ENCODE assay signal across 29 cellular contexts in genomic region chr3:171840831-171841619, GRCh38. TPM values are rescaled to one million over a fixed set of nuclear protein-coding genes. Genes with fewer than 3 reads are reported as not detected.
DNase-seq lines count a peak whose midpoint lies in the region; ATAC-seq and TF ChIP-seq lines count a peak whose summit lies in the region.
"Had no signal": no experiment of that assay in that cellular context is flagged by ENCODE, and none has a peak within 500 bp of the region (broad histone marks: within the 10 kb centered on the region; RNA-seq: fewer than 3 reads in every experiment).

No MANE protein-coding gene starts in this region.

- H4K5ac ChIP-seq in IMR-90 (ENCODE audit: low read depth, low read length) = peak overlapping the region; percentile 72; the same call in 1 of the 2 replicates

- peak overlapping the region; percentile 80 for H3K14ac ChIP-seq in IMR-90 (replicated peaks; ENCODE audit: low read depth, low read length)

- H2BK20ac ChIP-seq in IMR-90 (ENCODE audit: low read depth, low read length) = 0 out of 2 replicates have a peak overlapping the region, but pooled peaks have one; percentile 39

- H2BK120ac ChIP-seq in IMR-90 (ENCODE audit: low read depth, low read length) = peak overlapping the region; percentile 65; the same call in 1 of the 2 replicates

- H3K36me3 ChIP-seq in IMR-90 (ENCODE audit: control insufficient read depth, insufficient read depth, low read length) (no peaks in the 10 kb centered on the region), liver (ENCODE audit: control insufficient read depth in 4 of 4, insufficient read depth in 3 of 4, low read depth in 1 of 4, low read length in 3 of 4) (no peaks in the 10 kb centered on the region), tibial artery (no peaks in the 10 kb centered on the region)
- H3K36me3 ChIP-seq: heart right ventricle had no signal

- peaks cover 32% of the 10 kb centered on the region for H3K4me1 Mint-ChIP-seq in WTC11

- in situ Hi-C loops in IMR-90 (cut with MboI; ENCODE audit: low sequenced_read_pairs) = no loop called here

- H2AK9ac ChIP-seq in IMR-90 (replicated peaks; ENCODE audit: low read depth, low read length, poor library complexity) = no peak overlapping the region

- dilution Hi-C loops in IMR-90 (cut with HindIII; ENCODE audit: low sequenced_read_pairs, unreplicated experiment) = no loop called here

- no TSS peak for BruUV-seq in IMR-90 (replicated peaks; lab: Mats Ljungman, UMichigan)

- TF ChIP-seq RAD21 in IMR-90 (IDR thresholded peaks at IDR 0.05; ENCODE audit: low read length) (no peak), liver (IDR thresholded peaks at IDR 0.05) (peak in 1 of 2 donors; percentile 62)

- no peak overlapping the region for H3K4me2 ChIP-seq in IMR-90 (ENCODE audit: low read depth, low read length)
- H3K4me2 ChIP-seq: PC-9 had no signal

- no peak for ATAC-seq in IMR-90 (ENCODE audit: low read depth)
- ATAC-seq in WTC11 = no peak
- ATAC-seq in HG02678 (IDR thresholded peaks at IDR 0.05; ENCODE audit: unreplicated experiment) = no peak
- no peak for ATAC-seq in esophagus mucosa
- ATAC-seq: activated CD8-positive, alpha-beta memory T cell treated with anti-CD3 and anti-CD28 coated beads, Interleukin-2, amount 10 ng/mL, durations not matched to agents 7 days and 5 days; activated naive CD8-positive, alpha-beta T cell treated with anti-CD3 and anti-CD28 coated beads, Interleukin-2, amount 50 U/mL, for 24 hours; activated T-helper 17 cell treated with anti-CD3 and anti-CD28 coated beads, Interleukin-2, amount 50 U/mL, for 72 hours; heart right ventricle; naive thymus-derived CD8-positive, alpha-beta T cell had no signal

- H3K79me1 ChIP-seq in IMR-90 (ENCODE audit: low read depth in 1 of 2, low read length in 2 of 2) = no peaks in the 10 kb centered on the region

- no CpG with 5 or more reads among the region's 5 CpGs for WGBS in IMR-90 (ENCODE audit: extremely low coverage in 2 of 2, insufficient read length in 1 of 2), 2 experiments
- WGBS in liver = 26% methylated on average over 5 of the region's 5 CpGs

- no peak overlapping the region; the same call in 1 of the 2 replicates for H3K9ac ChIP-seq in IMR-90 (ENCODE audit: low read depth, low read length)
- H3K9ac ChIP-seq in liver (ENCODE audit: low read depth in 1 of 2, low read length in 2 of 2) = peak overlapping the region in 1 of 2 donors; percentile 19

- DNase-seq in IMR-90 (no peak), WTC11 (ENCODE audit: low spot score) (no peak), pons (ENCODE audit: low spot score) (peak; percentile 17), tibial artery (no peak)
- DNase-seq: activated CD4-positive, alpha-beta T cell treated with anti-CD3 and anti-CD28 coated beads for 4 hours; activated CD8-positive, alpha-beta memory T cell treated with anti-CD3 and anti-CD28 coated beads, Interleukin-2, amount 10 ng/mL, durations not matched to agents 7 days and 5 days; activated naive CD8-positive, alpha-beta T cell treated with anti-CD3 and anti-CD28 coated beads, Interleukin-2, amount 50 U/mL, for 24 hours; cortex of kidney; HCEC 1CT; heart right ventricle; MM.1S; naive thymus-derived CD8-positive, alpha-beta T cell; NCI-H1694 treated with DMSO at 0.1 percent for 48 hours; NCI-H345; NCI-H82; PC-9; SIG-M5; stimulated activated CD4-positive, alpha-beta T cell treated with anti-CD3 and anti-CD28 coated beads, Interleukin-4, amount 100 ng/mL, for 24 hours; T-helper 1 cell had no signal

- no peak overlapping the region for H3K27ac Mint-ChIP-seq in WTC11
- H3K27ac Mint-ChIP-seq: activated CD8-positive, alpha-beta memory T cell treated with anti-CD3 and anti-CD28 coated beads, Interleukin-2, amount 10 ng/mL, durations not matched to agents 7 days and 5 days; activated naive CD8-positive, alpha-beta T cell treated with anti-CD3 and anti-CD28 coated beads, Interleukin-2, amount 50 U/mL, for 24 hours; activated T-helper 17 cell treated with anti-CD3 and anti-CD28 coated beads, Interleukin-2, amount 50 U/mL, for 72 hours; naive thymus-derived CD8-positive, alpha-beta T cell; stimulated activated naive CD8-positive, alpha-beta T cell treated with anti-CD3 and anti-CD28 coated beads, Interleukin-15, Interleukin-2, amounts not matched to agents 100 ng/mL and 50 ng/mL, for 24 hours; type B pancreatic cell had no signal

- H2AFZ ChIP-seq in IMR-90 (replicated peaks; ENCODE audit: low read length, poor library complexity) = peak overlapping the region; percentile 59
- H2AFZ ChIP-seq: PC-9 had no signal

- no peak for TF ChIP-seq POLR2A in IMR-90 (IDR thresholded peaks at IDR 0.05; ENCODE audit: low read depth, low read length)

- intact Hi-C loops in IMR-90 (cut with micrococcal nuclease) (no loop called here), tibial artery (cut with DNase I; ENCODE audit: low total_unique reads) (no loop called here)

- no peaks in the 10 kb centered on the region for H3K9me3 ChIP-seq in IMR-90 (ENCODE audit: control insufficient read depth, insufficient read depth, low read length)
- H3K9me3 ChIP-seq in liver (ENCODE audit: control insufficient read depth in 4 of 4, low read length in 3 of 4) = no peaks in the 10 kb centered on the region
- no peaks in the 10 kb centered on the region for H3K9me3 ChIP-seq in tibial artery
- H3K9me3 ChIP-seq: heart right ventricle had no signal

- CTCF ChIA-PET in IMR-90 (lab: Yijun Ruan, JAX) (interaction anchor here (0.5 kb wide), 1 partner anchor 294 kb away, joined by 6 read pairs; no protein-coding TSS in a partner anchor), WTC11 (lab: Charles Lee) (interaction anchor here (0.6 to 1.2 kb wide), 6 partner anchors 11 to 501 kb away, joined by 3 to 5 read pairs (median 4); no protein-coding TSS in a partner anchor)

- H3K27me3 ChIP-seq in IMR-90 (ENCODE audit: control insufficient read depth, insufficient read depth, low read length) = no peaks in the 10 kb centered on the region
- no peaks in the 10 kb centered on the region for H3K27me3 ChIP-seq in liver (ENCODE audit: control insufficient read depth in 4 of 4, insufficient read depth in 4 of 4, low read length in 3 of 4)
- H3K27me3 ChIP-seq in tibial artery = no peaks in the 10 kb centered on the region
- H3K27me3 ChIP-seq: heart right ventricle had no signal

- H2AK5ac ChIP-seq in IMR-90 (ENCODE audit: low read depth, low read length) = peak overlapping the region; percentile 79

- H4K8ac ChIP-seq in IMR-90 (ENCODE audit: low read depth in 2 of 2, low read length in 2 of 2) = peak overlapping the region; percentile 44 to 47; a peak in 1 of 4 replicates

- peak overlapping the region; percentile 63 for H3K4ac ChIP-seq in IMR-90 (ENCODE audit: low read depth, low read length)

- peak overlapping the region; percentile 52; the same call in 2 of the 3 replicates for H2BK15ac ChIP-seq in IMR-90 (ENCODE audit: low read depth, low read length)

- H4K91ac ChIP-seq in IMR-90 (ENCODE audit: insufficient read depth, low read depth, low read length) = peak overlapping the region; percentile 74; the same call in 1 of the 2 replicates

- peaks cover 3% of the 10 kb centered on the region; the same call in 1 of the 2 replicates for H3K9me3 Mint-ChIP-seq in WTC11
- H3K9me3 Mint-ChIP-seq: activated T-helper 17 cell treated with anti-CD3 and anti-CD28 coated beads, Interleukin-2, amount 50 U/mL, for 72 hours; naive thymus-derived CD8-positive, alpha-beta T cell; stimulated activated naive CD8-positive, alpha-beta T cell treated with anti-CD3 and anti-CD28 coated beads, Interleukin-15, Interleukin-2, amounts not matched to agents 100 ng/mL and 50 ng/mL, for 24 hours had no signal

- H3K9me1 ChIP-seq in IMR-90 (ENCODE audit: insufficient read depth, low read length) = no peaks in the 10 kb centered on the region; the same call in none of the 2 replicates

- POLR2A ChIA-PET in IMR-90 (lab: Charles Lee; ENCODE audit: unreplicated experiment) (interaction anchor here (0.6 kb wide), 1 partner anchor 286 kb away, joined by 7 read pairs; no protein-coding TSS in a partner anchor), WTC11 (lab: Charles Lee) (interaction anchor here (0.6 kb wide), 1 partner anchor 23 kb away, joined by 3 read pairs; no protein-coding TSS in a partner anchor)

- H2BK5ac ChIP-seq in IMR-90 (ENCODE audit: low read depth, low read length, poor library complexity, severe bottlenecking) = peak overlapping the region; percentile 31

- peak overlapping the region; percentile 15; the same call in 1 of the 2 replicates for H3K23ac ChIP-seq in IMR-90 (ENCODE audit: low read depth, low read length)

- no peak overlapping the region for H3K4me3 Mint-ChIP-seq in WTC11
- H3K4me3 Mint-ChIP-seq: activated CD8-positive, alpha-beta memory T cell treated with anti-CD3 and anti-CD28 coated beads, Interleukin-2, amount 10 ng/mL, durations not matched to agents 7 days and 5 days; activated naive CD8-positive, alpha-beta T cell treated with anti-CD3 and anti-CD28 coated beads, Interleukin-2, amount 50 U/mL, for 24 hours; activated T-helper 17 cell treated with anti-CD3 and anti-CD28 coated beads, Interleukin-2, amount 50 U/mL, for 72 hours; brain; naive thymus-derived CD8-positive, alpha-beta T cell; stimulated activated naive CD8-positive, alpha-beta T cell treated with anti-CD3 and anti-CD28 coated beads, Interleukin-15, Interleukin-2, amounts not matched to agents 100 ng/mL and 50 ng/mL, for 24 hours; type B pancreatic cell had no signal

- H3K27me3 Mint-ChIP-seq in WTC11 (ENCODE audit: low read depth) = no peaks in the 10 kb centered on the region
- H3K27me3 Mint-ChIP-seq: type B pancreatic cell had no signal

- H3K36me3 Mint-ChIP-seq in WTC11 = no peaks in the 10 kb centered on the region
- H3K36me3 Mint-ChIP-seq: brain; naive thymus-derived CD8-positive, alpha-beta T cell; type B pancreatic cell had no signal

- H3K4me1 ChIP-seq in IMR-90 (ENCODE audit: control insufficient read depth, insufficient read depth, low read length) (peaks cover 11% of the 10 kb centered on the region), liver (ENCODE audit: control insufficient read depth in 4 of 4, insufficient read depth in 4 of 4, low read length in 3 of 4) (peaks cover 3 to 49% (median 44%) of the 10 kb centered on the region in 4 donors), tibial artery (peaks cover 0 to 44% (median 6%) of the 10 kb centered on the region in 4 donors)

- H4K20me1 ChIP-seq in IMR-90 (ENCODE audit: insufficient read depth, low read length) = no peaks in the 10 kb centered on the region

- H3K56ac ChIP-seq in IMR-90 (ENCODE audit: extremely low read depth, insufficient read depth, low read length) = no peak overlapping the region

- H3K27ac ChIP-seq in IMR-90 (ENCODE audit: insufficient read depth, low read length) (no peak overlapping the region), liver (ENCODE audit: low read depth in 1 of 2, low read length in 2 of 2) (peak overlapping the region; percentile 65 to 66), tibial artery (peak overlapping the region in 1 of 2 donors; percentile 5)
- H3K27ac ChIP-seq: PC-9 had no signal

- H3K18ac ChIP-seq in IMR-90 (ENCODE audit: low read depth, low read length) = peak overlapping the region; percentile 91

- H3K4me3 ChIP-seq in IMR-90 (ENCODE audit: insufficient read depth, low read depth, low read length) (no peak overlapping the region), liver (ENCODE audit: low read depth in 1 of 3, low read length in 3 of 3) (no peak overlapping the region), tibial artery (no peak overlapping the region)
- H3K4me3 ChIP-seq: heart right ventricle, PC-9 had no signal

- no peak for TF ChIP-seq CTCF in IMR-90 (conservative IDR thresholded peaks at IDR 0.05; ENCODE audit: low read depth, low read length)
- TF ChIP-seq CTCF in WTC11 (IDR thresholded peaks at IDR 0.05) = no peak
- no peak for TF ChIP-seq CTCF in liver (IDR thresholded peaks at IDR 0.05; ENCODE audit: low read depth, low read length, missing input control)
- TF ChIP-seq CTCF in tibial artery (IDR thresholded peaks at IDR 0.05) = no peak

RNA-seq across cellular contexts. Expression of gene TMEM212, which starts 2.1 kb away (rescaled TPM):
- total RNA-seq in IMR-90 (2012; rRNA removed) (not detected in 2 replicates), WTC11 (2021) (not detected in 3 replicates), liver (not detected), esophagus mucosa (not detected)
- polyA plus RNA-seq in IMR-90 (2012; rRNA removed) (not detected in 2 replicates), liver (not detected)
- polyA plus RNA-seq in IMR-90 (2012; cell fraction: cytosol; rRNA removed) = not detected in 2 replicates
- polyA plus RNA-seq in IMR-90 (2012; cell fraction: nucleus; rRNA removed; ENCODE audit: low replicate concordance) = not detected in 2 replicates
- total RNA-seq: activated CD8-positive, alpha-beta memory T cell treated with anti-CD3 and anti-CD28 coated beads, Interleukin-2, amount 10 ng/mL, durations not matched to agents 7 days and 5 days; activated T-helper 17 cell treated with anti-CD3 and anti-CD28 coated beads, Interleukin-2, amount 50 U/mL, for 72 hours; Daoy; heart right ventricle; lung microvascular endothelial cell; naive thymus-derived CD8-positive, alpha-beta T cell; PC-9; pulmonary artery endothelial cell had no signal
- polyA plus RNA-seq: heart right ventricle; naive thymus-derived CD8-positive, alpha-beta T cell had no signal

RNA-seq across cellular contexts. Expression of gene PLD1, which starts 30.7 kb away (rescaled TPM):
- 9.2 and 9.7 TPM in 2 replicates for total RNA-seq in IMR-90 (2012; rRNA removed)
- 2.6 and 3.3 TPM in 2 replicates for polyA plus RNA-seq in IMR-90 (2012; rRNA removed)
- 1.3 and 1.5 TPM in 2 replicates for polyA plus RNA-seq in IMR-90 (2012; cell fraction: cytosol; rRNA removed)
- polyA plus RNA-seq in IMR-90 (2012; cell fraction: nucleus; rRNA removed; ENCODE audit: low replicate concordance) = 2.7 and 23.1 TPM in 2 replicates
- 3.2 to 4.0 TPM (median 3.6 TPM) in 3 replicates for total RNA-seq in WTC11 (2021)
- 10 to 100 TPM; 26.7 to 31.5 TPM for total RNA-seq in liver
- polyA plus RNA-seq in liver = 10 to 100 TPM in 1 of 2 donors, 1 to 10 TPM in 1; 4.9 to 10.5 TPM
- 74.3 TPM for total RNA-seq in esophagus mucosa
- polyA plus RNA-seq: naive thymus-derived CD8-positive, alpha-beta T cell had no signal
